Comparison of ENCODE assay signal across 8 cellular contexts in the genomic region with DNA sequence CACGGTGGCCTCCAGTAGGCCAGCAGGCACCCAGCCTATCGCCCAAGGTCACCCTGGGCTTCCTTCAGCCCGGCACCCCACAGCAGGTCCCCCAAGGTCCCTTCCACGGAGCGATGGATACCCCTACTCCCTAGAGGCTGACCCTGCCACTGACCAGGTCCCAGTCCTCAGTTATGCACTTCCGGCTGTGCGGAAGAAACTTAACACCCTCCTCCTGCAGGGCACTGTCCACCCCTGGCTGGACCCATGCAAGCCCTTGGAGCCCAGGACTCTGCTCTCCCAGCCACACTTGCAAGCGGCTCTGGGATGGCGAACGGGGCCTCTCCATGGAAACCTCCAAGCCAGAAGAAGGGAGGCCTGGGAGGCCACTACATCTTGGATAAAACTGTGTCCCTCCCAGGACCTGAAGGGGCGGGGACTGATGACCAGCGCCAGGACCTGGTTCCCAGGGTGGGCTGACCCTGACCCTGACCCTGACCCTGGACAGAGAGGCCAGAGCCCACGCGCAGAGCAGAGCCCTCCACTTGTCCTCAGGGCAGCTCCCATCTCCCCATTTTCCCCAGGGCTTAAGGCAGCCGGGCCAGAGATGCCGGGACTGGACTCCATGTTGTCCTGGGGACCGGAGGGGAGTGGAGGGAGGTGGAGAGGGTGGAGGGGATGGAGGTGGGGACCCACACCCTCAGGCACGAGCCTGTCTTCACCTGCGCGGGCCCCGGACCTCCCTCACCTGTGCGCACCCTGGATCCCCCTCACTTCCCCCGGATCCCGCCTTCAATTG. TPM values are rescaled to one million over a fixed set of nuclear protein-coding genes. Genes with fewer than 3 reads are reported as not detected.
DNase-seq lines count a peak whose midpoint lies in the region; ATAC-seq and TF ChIP-seq lines count a peak whose summit lies in the region.

No MANE protein-coding gene starts in this region.

- intact Hi-C loops in lower leg skin (cut with DNase I; ENCODE audit: low total_unique reads): no loop called here
- intact Hi-C loops in transverse colon (cut with DNase I; ENCODE audit: low total_unique reads): no loop called here

- no peaks in the 10 kb centered on the region for H3K27me3 ChIP-seq in transverse colon

- no peaks in the 10 kb centered on the region for H3K27me3 Mint-ChIP-seq in activated T-cell treated with anti-CD3 and anti-CD28 coated beads, Interleukin-2, amount 50 U/mL, for 4 hours (ENCODE audit: low read depth)

- TF ChIP-seq EP300 in transverse colon (IDR thresholded peaks at IDR 0.05; ENCODE audit: low read depth): no peak

- H3K4me3 Mint-ChIP-seq in activated T-cell treated with anti-CD3 and anti-CD28 coated beads, Interleukin-2, amount 50 U/mL, for 4 hours: peak overlapping the region; percentile 64

- peaks cover 9 to 23% (median 21%) of the 10 kb centered on the region in 4 donors for H3K4me1 ChIP-seq in transverse colon

- H3K9me3 ChIP-seq in transverse colon: no peaks in the 10 kb centered on the region

- WGBS in lower leg skin, 2 donors: 21 to 22% methylated on average over 23 of the region's 24 CpGs
- 18% methylated on average over 23 of the region's 24 CpGs; no CpG with 5 or more reads in 1 of the 2 donors for WGBS in transverse colon (ENCODE audit: low coverage in 1 of 2), 2 donors

- no peak for ATAC-seq in activated T-cell treated with anti-CD3 and anti-CD28 coated beads, Interleukin-2, amount 50 U/mL, for 4 hours
- ATAC-seq in HG02870 (IDR thresholded peaks at IDR 0.05; ENCODE audit: unreplicated experiment) (no peak), GM18505 (IDR thresholded peaks at IDR 0.05; ENCODE audit: unreplicated experiment) (no peak)

- H3K27ac ChIP-seq in transverse colon: peak overlapping the region in 3 of 4 donors; percentile 48 to 75 (median 56)

- H3K36me3 Mint-ChIP-seq in activated T-cell treated with anti-CD3 and anti-CD28 coated beads, Interleukin-2, amount 50 U/mL, for 4 hours (ENCODE audit: insufficient read depth): peaks cover under 1% of the 10 kb centered on the region

- no peak for DNase-seq in activated T-cell treated with anti-CD3 and anti-CD28 coated beads, Interleukin-2, amount 50 U/mL, for 4 hours
- DNase-seq in activated T-cell treated with anti-CD3 and anti-CD28 coated beads, Interleukin-2, amount 50 U/mL, for 1 hour: no peak
- DNase-seq in astrocyte of the cerebellum (ENCODE audit: low read depth) (no peak), lower leg skin (ENCODE audit: low spot score in 2 of 2) (no peak), transverse colon (no peak), 8988T (no peak)

- in situ Hi-C loops in astrocyte of the cerebellum (cut with HindIII; ENCODE audit: low sequenced_read_pairs): no loop called here
- in situ Hi-C loops in transverse colon (cut with MboI; ENCODE audit: low pct_ligation_motif_present in 1 of 4, low pct_unique_long_range_greater_than_20kb in 1 of 4, low sequenced_read_pairs in 3 of 4): no loop called here

- peak overlapping the region; percentile 70 for H3K4me3 ChIP-seq in astrocyte of the cerebellum (ENCODE audit: low read depth, low read length)
- H3K4me3 ChIP-seq in lower leg skin (ENCODE audit: low read depth, poor library complexity, severe bottlenecking): peak overlapping the region; percentile 55
- peak overlapping the region; percentile 60 to 91 (median 72) for H3K4me3 ChIP-seq in transverse colon

- no peak for TF ChIP-seq CTCF in astrocyte of the cerebellum (IDR thresholded peaks at IDR 0.05; ENCODE audit: low read depth, low read length, missing control alignments)
- TF ChIP-seq CTCF in lower leg skin (IDR thresholded peaks at IDR 0.05): no peak
- no peak for TF ChIP-seq CTCF in transverse colon (IDR thresholded peaks at IDR 0.05)

- TF ChIP-seq POLR2A in lower leg skin (IDR thresholded peaks at IDR 0.05) (no peak), transverse colon (IDR thresholded peaks at IDR 0.05) (no peak), GM18505 (IDR thresholded peaks at IDR 0.05; ENCODE audit: borderline replicate concordance, extremely low read depth, insufficient read depth, insufficient read length) (no peak)

- H3K36me3 ChIP-seq in transverse colon: no peaks in the 10 kb centered on the region

- H3K4me1 Mint-ChIP-seq in activated T-cell treated with anti-CD3 and anti-CD28 coated beads, Interleukin-2, amount 50 U/mL, for 4 hours (ENCODE audit: low read depth): peaks cover 16% of the 10 kb centered on the region

- H3K9me3 Mint-ChIP-seq in activated T-cell treated with anti-CD3 and anti-CD28 coated beads, Interleukin-2, amount 50 U/mL, for 4 hours: no peaks in the 10 kb centered on the region

RNA-seq across cellular contexts. Expression of a gene that starts 0.7 kb away (rescaled TPM):
- 10 to 100 TPM; 12.3 to 12.8 (median 12.7) TPM for total RNA-seq in activated T-cell treated with anti-CD3 and anti-CD28 coated beads, Interleukin-2, amount 50 U/mL, for 4 hours
- total RNA-seq in lower leg skin (10 to 100 TPM in 1 of 4 donors, 1 to 10 TPM in 3; 4.3 to 12.9 (median 8.4) TPM), transverse colon (10 to 100 TPM in 1 of 4 donors, 1 to 10 TPM in 3; 5.7 to 21.3 (median 6.8) TPM)

RNA-seq across cellular contexts. Expression of a gene that starts 16.8 kb away (rescaled TPM):
- total RNA-seq in activated T-cell treated with anti-CD3 and anti-CD28 coated beads, Interleukin-2, amount 50 U/mL, for 4 hours: 10 to 100 TPM; 42.7 to 52.2 (median 47.4) TPM
- 100 to 1,000 TPM in 1 of 4 donors, 10 to 100 TPM in 3; 40.7 to 104 (median 62.6) TPM for total RNA-seq in lower leg skin
- total RNA-seq in transverse colon: 100 to 1,000 TPM in 2 of 4 donors, 10 to 100 TPM in 2; 61.2 to 336 (median 121) TPM

RNA-seq across cellular contexts. Expression of a gene that starts 17.1 kb away (rescaled TPM):
- 100 to 1,000 TPM; 123 to 144 (median 143) TPM for total RNA-seq in activated T-cell treated with anti-CD3 and anti-CD28 coated beads, Interleukin-2, amount 50 U/mL, for 4 hours
- total RNA-seq in lower leg skin: 10 to 100 TPM; 10.0 to 30.4 (median 15.9) TPM
- total RNA-seq in transverse colon: 10 to 100 TPM in 3 of 4 donors, not detected in 1; 22.3 to 35.4 (median 29.9) TPM

RNA-seq across cellular contexts. Expression of a gene that starts 56.0 kb away (rescaled TPM):
- 1 to 10 TPM in 1 of 3 donors, under 1 TPM in 2; 0.46 to 3.8 (median 0.87) TPM for total RNA-seq in activated T-cell treated with anti-CD3 and anti-CD28 coated beads, Interleukin-2, amount 50 U/mL, for 4 hours
- 1 to 10 TPM in 3 of 4 donors, under 1 TPM in 1; 0.81 to 3.5 (median 2.2) TPM for total RNA-seq in lower leg skin
- 10 to 100 TPM in 1 of 4 donors, 1 to 10 TPM in 3; 1.7 to 21.3 (median 8.6) TPM for total RNA-seq in transverse colon

RNA-seq across cellular contexts. Expression of a gene that starts 56.7 kb away (rescaled TPM):
- not detected for total RNA-seq in activated T-cell treated with anti-CD3 and anti-CD28 coated beads, Interleukin-2, amount 50 U/mL, for 4 hours
- total RNA-seq in lower leg skin: not detected
- total RNA-seq in transverse colon: not detected
